Comparison of ENCODE assay signal across 1 cellular context in the genomic region with DNA sequence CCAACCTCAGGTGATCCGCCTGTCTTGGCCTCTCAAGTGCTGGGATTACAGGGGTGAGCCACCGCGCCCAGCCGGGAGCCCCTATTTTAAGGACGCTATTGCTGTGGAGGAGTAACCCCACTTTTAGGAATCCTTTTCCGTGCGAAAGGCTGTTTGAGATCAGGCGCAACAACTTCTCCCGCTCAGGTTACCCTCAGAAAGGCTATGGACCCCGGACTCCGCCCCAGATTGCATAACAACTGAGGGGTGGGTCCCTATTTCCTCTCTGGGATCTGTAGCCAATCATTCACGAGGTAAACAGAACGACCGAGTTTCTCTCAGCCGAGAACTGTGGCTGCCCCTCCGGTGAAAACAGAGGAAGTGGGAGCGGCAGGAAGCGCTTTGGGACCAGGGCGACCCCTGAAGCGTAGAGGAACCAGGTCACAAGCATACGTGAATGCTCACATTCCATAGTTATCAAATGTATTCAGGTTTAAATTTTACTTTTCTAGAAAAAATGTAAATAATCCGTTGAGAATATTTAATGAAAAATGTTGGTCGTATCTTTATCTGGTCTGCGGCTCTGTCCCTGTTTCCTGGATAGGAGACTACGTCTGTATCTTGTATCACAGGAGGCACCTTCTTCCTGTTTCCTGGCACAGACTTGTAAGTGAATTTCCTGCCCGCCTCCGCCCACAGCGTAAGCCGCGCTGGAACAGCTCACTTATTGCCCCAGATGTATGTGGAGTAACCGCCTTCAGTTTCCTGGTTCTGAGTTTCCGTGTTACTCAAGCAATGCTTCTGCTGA.
TF ChIP-seq lines count a peak whose summit lies in the region.

No MANE protein-coding gene starts in this region.

TF ChIP-seq in K562, 482 proteins besides CTCF, POLR2A, EP300 and RAD21 (continued from another document and continues in another):
- TF ChIP-seq, protein P1, sequence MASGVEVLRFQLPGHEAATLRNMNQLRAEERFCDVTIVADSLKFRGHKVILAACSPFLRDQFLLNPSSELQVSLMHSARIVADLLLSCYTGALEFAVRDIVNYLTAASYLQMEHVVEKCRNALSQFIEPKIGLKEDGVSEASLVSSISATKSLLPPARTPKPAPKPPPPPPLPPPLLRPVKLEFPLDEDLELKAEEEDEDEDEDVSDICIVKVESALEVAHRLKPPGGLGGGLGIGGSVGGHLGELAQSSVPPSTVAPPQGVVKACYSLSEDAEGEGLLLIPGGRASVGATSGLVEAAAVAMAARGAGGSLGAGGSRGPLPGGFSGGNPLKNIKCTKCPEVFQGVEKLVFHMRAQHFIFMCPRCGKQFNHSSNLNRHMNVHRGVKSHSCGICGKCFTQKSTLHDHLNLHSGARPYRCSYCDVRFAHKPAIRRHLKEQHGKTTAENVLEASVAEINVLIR (CRISPR knock-in tag; IDR thresholded peaks at IDR 0.05): no peak
- TF ChIP-seq, protein P2, sequence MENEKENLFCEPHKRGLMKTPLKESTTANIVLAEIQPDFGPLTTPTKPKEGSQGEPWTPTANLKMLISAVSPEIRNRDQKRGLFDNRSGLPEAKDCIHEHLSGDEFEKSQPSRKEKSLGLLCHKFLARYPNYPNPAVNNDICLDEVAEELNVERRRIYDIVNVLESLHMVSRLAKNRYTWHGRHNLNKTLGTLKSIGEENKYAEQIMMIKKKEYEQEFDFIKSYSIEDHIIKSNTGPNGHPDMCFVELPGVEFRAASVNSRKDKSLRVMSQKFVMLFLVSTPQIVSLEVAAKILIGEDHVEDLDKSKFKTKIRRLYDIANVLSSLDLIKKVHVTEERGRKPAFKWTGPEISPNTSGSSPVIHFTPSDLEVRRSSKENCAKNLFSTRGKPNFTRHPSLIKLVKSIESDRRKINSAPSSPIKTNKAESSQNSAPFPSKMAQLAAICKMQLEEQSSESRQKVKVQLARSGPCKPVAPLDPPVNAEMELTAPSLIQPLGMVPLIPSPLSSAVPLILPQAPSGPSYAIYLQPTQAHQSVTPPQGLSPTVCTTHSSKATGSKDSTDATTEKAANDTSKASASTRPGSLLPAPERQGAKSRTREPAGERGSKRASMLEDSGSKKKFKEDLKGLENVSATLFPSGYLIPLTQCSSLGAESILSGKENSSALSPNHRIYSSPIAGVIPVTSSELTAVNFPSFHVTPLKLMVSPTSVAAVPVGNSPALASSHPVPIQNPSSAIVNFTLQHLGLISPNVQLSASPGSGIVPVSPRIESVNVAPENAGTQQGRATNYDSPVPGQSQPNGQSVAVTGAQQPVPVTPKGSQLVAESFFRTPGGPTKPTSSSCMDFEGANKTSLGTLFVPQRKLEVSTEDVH (IDR thresholded peaks at IDR 0.05; ENCODE audit: low read depth, partially characterized antibody): peak; percentile 61
- TF ChIP-seq HNRNPLL (IDR thresholded peaks at IDR 0.05; ENCODE audit: low read depth, low read length, poor library complexity, severe bottlenecking) (peak; percentile 100), HNRNPH1 (optimal IDR thresholded peaks at IDR 0.05; ENCODE audit: low read depth, low read length) (no peak), NCOA1 (IDR thresholded peaks at IDR 0.05; ENCODE audit: low read depth) (peak; percentile 63; the same call in 1 of the 2 replicates), NR4A1 (CRISPR knock-in tag; IDR thresholded peaks at IDR 0.05) (no peak), NR4A1 (tag; IDR thresholded peaks at IDR 0.05) (no peak; the same call in 1 of the 2 replicates), ZNF23 (CRISPR knock-in tag; IDR thresholded peaks at IDR 0.05) (no peak), CEBPB (tag; IDR thresholded peaks at IDR 0.05) (peak; percentile 100), PCBP1 (IDR thresholded peaks at IDR 0.05; ENCODE audit: low read depth, low read length, poor library complexity, severe bottlenecking) (no peak), ZNF584 (CRISPR knock-in tag; IDR thresholded peaks at IDR 0.05; ENCODE audit: low read depth) (0 out of 2 replicates have a peak, but pooled peaks have one; percentile 1), MTA2 (IDR thresholded peaks at IDR 0.05; ENCODE audit: low read depth) (no peak), NELFE (IDR thresholded peaks at IDR 0.05; ENCODE audit: insufficient read depth, insufficient read length) (no peak), DNMT1 (IDR thresholded peaks at IDR 0.05) (no peak), MTA1 (IDR thresholded peaks at IDR 0.05; ENCODE audit: borderline replicate concordance) (no peak), MEIS2 (IDR thresholded peaks at IDR 0.05; ENCODE audit: partially characterized antibody) (no peak), SMARCA4 (IDR thresholded peaks at IDR 0.05) (peak; percentile 69; the same call in 1 of the 2 replicates), SMAD2 (IDR thresholded peaks at IDR 0.05; ENCODE audit: low read depth, low read length) (no peak), NR2C1 (IDR thresholded peaks at IDR 0.05) (peak; percentile 59), NR2C1 (tag; IDR thresholded peaks at IDR 0.05) (peak; percentile 59), CREB1 (IDR thresholded peaks at IDR 0.05) (peak; percentile 11; the same call in 1 of the 2 replicates), CREB1 (CRISPR knock-in tag; IDR thresholded peaks at IDR 0.05) (peak; percentile 50; the same call in 1 of the 2 replicates), KDM4B (IDR thresholded peaks at IDR 0.05; ENCODE audit: borderline replicate concordance in 2 of 2, low read depth in 1 of 2) (no peak), ATF1 (CRISPR knock-in tag; IDR thresholded peaks at IDR 0.05) (no peak), ATF1 (tag; IDR thresholded peaks at IDR 0.05) (peak; percentile 81), RBBP5 (IDR thresholded peaks at IDR 0.05; ENCODE audit: borderline replicate concordance, insufficient read depth, low read length, poor library complexity, severe bottlenecking) (no peak), ZNF121 (CRISPR knock-in tag; conservative IDR thresholded peaks at IDR 0.05) (no peak), SNIP1 (IDR thresholded peaks at IDR 0.05; ENCODE audit: low read depth) (no peak), MAFG (tag; conservative IDR thresholded peaks at IDR 0.05) (no peak), ADNP (tag; IDR thresholded peaks at IDR 0.05) (peak; percentile 93; the same call in 1 of the 2 replicates), SIN3A (IDR thresholded peaks at IDR 0.05; ENCODE audit: borderline replicate concordance in 2 of 2, control insufficient read depth in 1 of 2, low read depth in 2 of 2, low read length in 2 of 2) (0 out of 4 replicates have a peak, but pooled peaks have one; percentile 14 to 43), ARNT (IDR thresholded peaks at IDR 0.05) (no peak)
- TF ChIP-seq, protein P3, sequence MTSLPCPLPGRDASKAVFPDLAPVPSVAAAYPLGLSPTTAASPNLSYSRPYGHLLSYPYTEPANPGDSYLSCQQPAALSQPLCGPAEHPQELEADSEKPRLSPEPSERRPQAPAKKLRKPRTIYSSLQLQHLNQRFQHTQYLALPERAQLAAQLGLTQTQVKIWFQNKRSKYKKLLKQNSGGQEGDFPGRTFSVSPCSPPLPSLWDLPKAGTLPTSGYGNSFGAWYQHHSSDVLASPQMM (CRISPR knock-in tag; IDR thresholded peaks at IDR 0.05): no peak
- TF ChIP-seq, protein P4, sequence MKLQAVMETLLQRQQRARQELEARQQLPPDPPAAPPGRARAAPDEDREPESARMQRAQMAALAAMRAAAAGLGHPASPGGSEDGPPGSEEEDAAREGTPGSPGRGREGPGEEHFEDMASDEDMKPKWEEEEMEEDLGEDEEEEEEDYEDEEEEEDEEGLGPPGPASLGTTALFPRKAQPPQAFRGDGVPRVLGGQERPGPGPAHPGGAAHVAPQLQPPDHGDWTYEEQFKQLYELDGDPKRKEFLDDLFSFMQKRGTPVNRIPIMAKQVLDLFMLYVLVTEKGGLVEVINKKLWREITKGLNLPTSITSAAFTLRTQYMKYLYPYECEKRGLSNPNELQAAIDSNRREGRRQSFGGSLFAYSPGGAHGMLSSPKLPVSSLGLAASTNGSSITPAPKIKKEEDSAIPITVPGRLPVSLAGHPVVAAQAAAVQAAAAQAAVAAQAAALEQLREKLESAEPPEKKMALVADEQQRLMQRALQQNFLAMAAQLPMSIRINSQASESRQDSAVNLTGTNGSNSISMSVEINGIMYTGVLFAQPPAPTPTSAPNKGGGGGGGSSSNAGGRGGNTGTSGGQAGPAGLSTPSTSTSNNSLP (IDR thresholded peaks at IDR 0.05; ENCODE audit: borderline replicate concordance, low read depth, low read length): no peak
- TF ChIP-seq, protein P5, sequence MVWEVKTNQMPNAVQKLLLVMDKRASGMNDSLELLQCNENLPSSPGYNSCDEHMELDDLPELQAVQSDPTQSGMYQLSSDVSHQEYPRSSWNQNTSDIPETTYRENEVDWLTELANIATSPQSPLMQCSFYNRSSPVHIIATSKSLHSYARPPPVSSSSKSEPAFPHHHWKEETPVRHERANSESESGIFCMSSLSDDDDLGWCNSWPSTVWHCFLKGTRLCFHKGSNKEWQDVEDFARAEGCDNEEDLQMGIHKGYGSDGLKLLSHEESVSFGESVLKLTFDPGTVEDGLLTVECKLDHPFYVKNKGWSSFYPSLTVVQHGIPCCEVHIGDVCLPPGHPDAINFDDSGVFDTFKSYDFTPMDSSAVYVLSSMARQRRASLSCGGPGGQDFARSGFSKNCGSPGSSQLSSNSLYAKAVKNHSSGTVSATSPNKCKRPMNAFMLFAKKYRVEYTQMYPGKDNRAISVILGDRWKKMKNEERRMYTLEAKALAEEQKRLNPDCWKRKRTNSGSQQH (CRISPR knock-in tag; IDR thresholded peaks at IDR 0.05): no peak
- TF ChIP-seq, protein P6, sequence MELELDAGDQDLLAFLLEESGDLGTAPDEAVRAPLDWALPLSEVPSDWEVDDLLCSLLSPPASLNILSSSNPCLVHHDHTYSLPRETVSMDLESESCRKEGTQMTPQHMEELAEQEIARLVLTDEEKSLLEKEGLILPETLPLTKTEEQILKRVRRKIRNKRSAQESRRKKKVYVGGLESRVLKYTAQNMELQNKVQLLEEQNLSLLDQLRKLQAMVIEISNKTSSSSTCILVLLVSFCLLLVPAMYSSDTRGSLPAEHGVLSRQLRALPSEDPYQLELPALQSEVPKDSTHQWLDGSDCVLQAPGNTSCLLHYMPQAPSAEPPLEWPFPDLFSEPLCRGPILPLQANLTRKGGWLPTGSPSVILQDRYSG (tag; conservative IDR thresholded peaks at IDR 0.05; ENCODE audit: low read depth): no peak
- TF ChIP-seq, protein P7, sequence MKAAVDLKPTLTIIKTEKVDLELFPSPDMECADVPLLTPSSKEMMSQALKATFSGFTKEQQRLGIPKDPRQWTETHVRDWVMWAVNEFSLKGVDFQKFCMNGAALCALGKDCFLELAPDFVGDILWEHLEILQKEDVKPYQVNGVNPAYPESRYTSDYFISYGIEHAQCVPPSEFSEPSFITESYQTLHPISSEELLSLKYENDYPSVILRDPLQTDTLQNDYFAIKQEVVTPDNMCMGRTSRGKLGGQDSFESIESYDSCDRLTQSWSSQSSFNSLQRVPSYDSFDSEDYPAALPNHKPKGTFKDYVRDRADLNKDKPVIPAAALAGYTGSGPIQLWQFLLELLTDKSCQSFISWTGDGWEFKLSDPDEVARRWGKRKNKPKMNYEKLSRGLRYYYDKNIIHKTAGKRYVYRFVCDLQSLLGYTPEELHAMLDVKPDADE (conservative IDR thresholded peaks at IDR 0.05; ENCODE audit: control insufficient read depth, low read depth, low read length): peak; percentile 75
- TF ChIP-seq, protein P8, sequence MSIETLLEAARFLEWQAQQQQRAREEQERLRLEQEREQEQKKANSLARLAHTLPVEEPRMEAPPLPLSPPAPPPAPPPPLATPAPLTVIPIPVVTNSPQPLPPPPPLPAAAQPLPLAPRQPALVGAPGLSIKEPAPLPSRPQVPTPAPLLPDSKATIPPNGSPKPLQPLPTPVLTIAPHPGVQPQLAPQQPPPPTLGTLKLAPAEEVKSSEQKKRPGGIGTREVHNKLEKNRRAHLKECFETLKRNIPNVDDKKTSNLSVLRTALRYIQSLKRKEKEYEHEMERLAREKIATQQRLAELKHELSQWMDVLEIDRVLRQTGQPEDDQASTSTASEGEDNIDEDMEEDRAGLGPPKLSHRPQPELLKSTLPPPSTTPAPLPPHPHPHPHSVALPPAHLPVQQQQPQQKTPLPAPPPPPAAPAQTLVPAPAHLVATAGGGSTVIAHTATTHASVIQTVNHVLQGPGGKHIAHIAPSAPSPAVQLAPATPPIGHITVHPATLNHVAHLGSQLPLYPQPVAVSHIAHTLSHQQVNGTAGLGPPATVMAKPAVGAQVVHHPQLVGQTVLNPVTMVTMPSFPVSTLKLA (conservative IDR thresholded peaks at IDR 0.05): peak; percentile 81 to 84
- TF ChIP-seq, protein P9, sequence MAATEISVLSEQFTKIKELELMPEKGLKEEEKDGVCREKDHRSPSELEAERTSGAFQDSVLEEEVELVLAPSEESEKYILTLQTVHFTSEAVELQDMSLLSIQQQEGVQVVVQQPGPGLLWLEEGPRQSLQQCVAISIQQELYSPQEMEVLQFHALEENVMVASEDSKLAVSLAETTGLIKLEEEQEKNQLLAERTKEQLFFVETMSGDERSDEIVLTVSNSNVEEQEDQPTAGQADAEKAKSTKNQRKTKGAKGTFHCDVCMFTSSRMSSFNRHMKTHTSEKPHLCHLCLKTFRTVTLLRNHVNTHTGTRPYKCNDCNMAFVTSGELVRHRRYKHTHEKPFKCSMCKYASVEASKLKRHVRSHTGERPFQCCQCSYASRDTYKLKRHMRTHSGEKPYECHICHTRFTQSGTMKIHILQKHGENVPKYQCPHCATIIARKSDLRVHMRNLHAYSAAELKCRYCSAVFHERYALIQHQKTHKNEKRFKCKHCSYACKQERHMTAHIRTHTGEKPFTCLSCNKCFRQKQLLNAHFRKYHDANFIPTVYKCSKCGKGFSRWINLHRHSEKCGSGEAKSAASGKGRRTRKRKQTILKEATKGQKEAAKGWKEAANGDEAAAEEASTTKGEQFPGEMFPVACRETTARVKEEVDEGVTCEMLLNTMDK (IDR thresholded peaks at IDR 0.05; ENCODE audit: borderline replicate concordance, insufficient read depth, low read depth, low read length, poor library complexity, severe bottlenecking): no peak
- TF ChIP-seq, protein P10, sequence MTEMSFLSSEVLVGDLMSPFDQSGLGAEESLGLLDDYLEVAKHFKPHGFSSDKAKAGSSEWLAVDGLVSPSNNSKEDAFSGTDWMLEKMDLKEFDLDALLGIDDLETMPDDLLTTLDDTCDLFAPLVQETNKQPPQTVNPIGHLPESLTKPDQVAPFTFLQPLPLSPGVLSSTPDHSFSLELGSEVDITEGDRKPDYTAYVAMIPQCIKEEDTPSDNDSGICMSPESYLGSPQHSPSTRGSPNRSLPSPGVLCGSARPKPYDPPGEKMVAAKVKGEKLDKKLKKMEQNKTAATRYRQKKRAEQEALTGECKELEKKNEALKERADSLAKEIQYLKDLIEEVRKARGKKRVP (CRISPR knock-in tag; IDR thresholded peaks at IDR 0.05): 0 out of 2 replicates have a peak, but pooled peaks have one; percentile 47
- TF ChIP-seq, protein P11, sequence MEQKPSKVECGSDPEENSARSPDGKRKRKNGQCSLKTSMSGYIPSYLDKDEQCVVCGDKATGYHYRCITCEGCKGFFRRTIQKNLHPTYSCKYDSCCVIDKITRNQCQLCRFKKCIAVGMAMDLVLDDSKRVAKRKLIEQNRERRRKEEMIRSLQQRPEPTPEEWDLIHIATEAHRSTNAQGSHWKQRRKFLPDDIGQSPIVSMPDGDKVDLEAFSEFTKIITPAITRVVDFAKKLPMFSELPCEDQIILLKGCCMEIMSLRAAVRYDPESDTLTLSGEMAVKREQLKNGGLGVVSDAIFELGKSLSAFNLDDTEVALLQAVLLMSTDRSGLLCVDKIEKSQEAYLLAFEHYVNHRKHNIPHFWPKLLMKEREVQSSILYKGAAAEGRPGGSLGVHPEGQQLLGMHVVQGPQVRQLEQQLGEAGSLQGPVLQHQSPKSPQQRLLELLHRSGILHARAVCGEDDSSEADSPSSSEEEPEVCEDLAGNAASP (IDR thresholded peaks at IDR 0.05): no peak
